Comparison of ENCODE assay signal across 7 cellular contexts in the genomic region with DNA sequence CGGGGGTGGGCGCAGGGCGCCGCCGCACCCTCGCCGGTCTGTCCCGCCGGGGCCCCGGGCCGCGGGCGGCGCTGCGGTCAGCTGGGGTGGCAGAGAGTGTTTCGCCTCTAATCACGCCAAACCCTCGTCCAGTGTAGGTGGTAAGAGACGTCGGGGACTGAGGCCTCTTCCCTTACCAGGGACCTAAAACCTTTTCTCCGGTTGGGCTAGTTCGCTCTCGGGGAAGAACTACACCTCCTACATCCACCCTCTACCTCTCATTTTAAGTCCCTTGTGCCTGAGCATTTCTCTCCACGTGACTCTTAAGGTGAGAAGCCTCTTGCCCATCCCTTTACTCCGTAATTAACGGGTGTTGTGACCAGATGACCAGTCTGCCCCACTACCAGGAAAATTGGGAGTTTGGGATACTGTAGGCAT. TPM values are rescaled to one million over a fixed set of nuclear protein-coding genes. Genes with fewer than 3 reads are reported as not detected.
A peak's percentile ranks its signal among the peaks of the same experiment; 100 is the strongest.
DNase-seq lines count a peak whose midpoint lies in the region; ATAC-seq lines count a peak whose summit lies in the region.

No MANE protein-coding gene starts in this region.

- peaks cover 9% of the 10 kb centered on the region for H3K36me3 Mint-ChIP-seq in stimulated activated effector memory CD8-positive, alpha-beta T cell treated with anti-CD3 and anti-CD28 coated beads, Interleukin-12 subunit alpha, Interleukin-12 subunit beta, amount 100 ng/mL, for 72 hours

- peak overlapping the region; percentile 92 for H3K27ac Mint-ChIP-seq in stimulated activated effector memory CD8-positive, alpha-beta T cell treated with anti-CD3 and anti-CD28 coated beads, Interleukin-12 subunit alpha, Interleukin-12 subunit beta, amount 100 ng/mL, for 72 hours

- H3K9ac ChIP-seq in adipocyte (ENCODE audit: low read length), result peak overlapping the region; percentile 84

- H3K27me3 ChIP-seq in adipocyte (replicated peaks; ENCODE audit: control insufficient read depth, insufficient read depth, low read length), result no peaks in the 10 kb centered on the region

- H3K4me3 ChIP-seq in Jurkat, Clone E6-1 (ENCODE audit: low read length), result peak overlapping the region; percentile 85
- H3K4me3 ChIP-seq in adipocyte (ENCODE audit: low read length), result peak overlapping the region; percentile 84

- no peaks in the 10 kb centered on the region for H3K36me3 ChIP-seq in adipocyte (ENCODE audit: control insufficient read depth, insufficient read depth, low read length, severe bottlenecking)

- H3K9me3 ChIP-seq in adipocyte (ENCODE audit: control insufficient read depth, low read length), result no peaks in the 10 kb centered on the region

- peaks cover 7% of the 10 kb centered on the region for H3K4me1 ChIP-seq in adipocyte (ENCODE audit: control insufficient read depth, insufficient read depth, low read length)

- H3K4me3 Mint-ChIP-seq in stimulated activated effector memory CD8-positive, alpha-beta T cell treated with anti-CD3 and anti-CD28 coated beads, Interleukin-12 subunit alpha, Interleukin-12 subunit beta, amount 100 ng/mL, for 72 hours, result peak overlapping the region; percentile 83

- ATAC-seq in GM18498 (IDR thresholded peaks at IDR 0.05; ENCODE audit: unreplicated experiment) (peak; percentile 38), GM21723 (IDR thresholded peaks at IDR 0.05; ENCODE audit: unreplicated experiment) (peak; percentile 31)
- ATAC-seq in stimulated activated effector memory CD8-positive, alpha-beta T cell treated with anti-CD3 and anti-CD28 coated beads, Interleukin-12 subunit alpha, Interleukin-12 subunit beta, amount 100 ng/mL, for 72 hours, result peak; percentile 44

- peaks cover 48% of the 10 kb centered on the region for H3K4me1 Mint-ChIP-seq in stimulated activated effector memory CD8-positive, alpha-beta T cell treated with anti-CD3 and anti-CD28 coated beads, Interleukin-12 subunit alpha, Interleukin-12 subunit beta, amount 100 ng/mL, for 72 hours

- DNase-seq in Jurkat, Clone E6-1 (ENCODE audit: low read depth, low spot score), result no peak
- DNase-seq in adipocyte (ENCODE audit: low read depth) (no peak), islet precursor cell (peak; percentile 67), NK-92 (lab: John Stamatoyannopoulos, UW; ENCODE audit: unreplicated experiment) (no peak)
- no peak for DNase-seq in stimulated activated effector memory CD8-positive, alpha-beta T cell treated with anti-CD3 and anti-CD28 coated beads, Interleukin-12 subunit alpha, Interleukin-12 subunit beta, amount 100 ng/mL, for 72 hours (ENCODE audit: low spot score in 2 of 2)

- no peaks in the 10 kb centered on the region for H3K9me3 Mint-ChIP-seq in stimulated activated effector memory CD8-positive, alpha-beta T cell treated with anti-CD3 and anti-CD28 coated beads, Interleukin-12 subunit alpha, Interleukin-12 subunit beta, amount 100 ng/mL, for 72 hours

RNA-seq across cellular contexts. Expression of a gene that starts 0.5 kb away (rescaled TPM):
- polyA plus RNA-seq in Jurkat, Clone E6-1 (2012; ENCODE audit: insufficient read depth, insufficient read length), result 22.2 TPM

RNA-seq across cellular contexts. Expression of a gene that starts 12.2 kb away (rescaled TPM):
- not detected for polyA plus RNA-seq in Jurkat, Clone E6-1 (2012; ENCODE audit: insufficient read depth, insufficient read length)
